In genomic region chr14:104805941-104806624, GRCh38 we compare ENCODE assay signal across 21 cellular contexts. TPM values are rescaled to one million over a fixed set of nuclear protein-coding genes. Genes with fewer than 3 reads are reported as not detected.
DNase-seq lines count a peak whose midpoint lies in the region; ATAC-seq, FAIRE-seq and TF ChIP-seq lines count a peak whose summit lies in the region.
"Had no signal": no experiment of that assay in that cellular context is flagged by ENCODE, and none has a peak within 500 bp of the region (broad histone marks: within the 10 kb centered on the region; RNA-seq: fewer than 3 reads in every experiment).

No MANE protein-coding gene starts in this region.

- H3K27me3 ChIP-seq in astrocyte (ENCODE audit: insufficient read depth, low read length) (no peaks in the 10 kb centered on the region), psoas muscle (ENCODE audit: insufficient read depth in 3 of 3, low read length in 2 of 3) (no peaks in the 10 kb centered on the region), tibial nerve (no peaks in the 10 kb centered on the region), suprapubic skin (no peaks in the 10 kb centered on the region)
- H3K27me3 ChIP-seq: pancreas had no signal

- H3K4me3 Mint-ChIP-seq in activated naive CD4-positive, alpha-beta T cell treated with anti-CD3 and anti-CD28 coated beads, Interleukin-2, amount 10 ng/mL, durations not matched to agents 7 days and 5 days, result no peak overlapping the region
- H3K4me3 Mint-ChIP-seq in activated naive CD4-positive, alpha-beta T cell treated with anti-CD3 and anti-CD28 coated beads for 36 hours, result no peak overlapping the region
- peak overlapping the region; percentile 47 for H3K4me3 Mint-ChIP-seq in astrocyte (ENCODE audit: unreplicated experiment)
- H3K4me3 Mint-ChIP-seq: activated CD4-positive, alpha-beta memory T cell treated with anti-CD3 and anti-CD28 coated beads for 36 hours; CD4-positive, alpha-beta memory T cell; HFFc6; memory B cell; T-helper 1 cell treated with Interleukin-12 subunit alpha and Interleukin-12 subunit beta and Interleukin-4 antibody, amounts not matched to agents 30 μg/mL and 1 μg/mL, for 36 hours had no signal

- no peak overlapping the region for H2AFZ ChIP-seq in astrocyte (ENCODE audit: low read depth, low read length)

- H3K79me2 ChIP-seq in astrocyte (ENCODE audit: insufficient read depth, low read length), result no peaks in the 10 kb centered on the region

- H3K9ac ChIP-seq in astrocyte (ENCODE audit: low read length), result no peak overlapping the region

- 83 to 89% (median 84%) methylated on average over 11 to 14 of the region's 14 CpGs for WGBS in psoas muscle, 3 donors
- 82 to 84% methylated on average over 13 to 14 of the region's 14 CpGs for WGBS in tibial nerve, 2 donors
- 79% methylated on average over 11 of the region's 14 CpGs for WGBS in suprapubic skin

- ATAC-seq in psoas muscle, result no peak
- ATAC-seq: esophagus mucosa had no signal

- H3K27me3 Mint-ChIP-seq in activated naive CD4-positive, alpha-beta T cell treated with anti-CD3 and anti-CD28 coated beads, Interleukin-2, amount 10 ng/mL, durations not matched to agents 7 days and 5 days, result peaks cover 7% of the 10 kb centered on the region
- H3K27me3 Mint-ChIP-seq in activated naive CD4-positive, alpha-beta T cell treated with anti-CD3 and anti-CD28 coated beads for 36 hours (ENCODE audit: low read depth), result no peaks in the 10 kb centered on the region
- H3K27me3 Mint-ChIP-seq in astrocyte (ENCODE audit: low read depth, unreplicated experiment), result no peaks in the 10 kb centered on the region
- H3K27me3 Mint-ChIP-seq: activated CD4-positive, alpha-beta memory T cell treated with anti-CD3 and anti-CD28 coated beads for 36 hours; CD4-positive, alpha-beta memory T cell; memory B cell had no signal

- peak overlapping the region; percentile 19 for H3K27ac Mint-ChIP-seq in activated naive CD4-positive, alpha-beta T cell treated with anti-CD3 and anti-CD28 coated beads, Interleukin-2, amount 10 ng/mL, durations not matched to agents 7 days and 5 days
- no peak overlapping the region for H3K27ac Mint-ChIP-seq in activated naive CD4-positive, alpha-beta T cell treated with anti-CD3 and anti-CD28 coated beads for 36 hours
- H3K27ac Mint-ChIP-seq in astrocyte (ENCODE audit: unreplicated experiment), result no peak overlapping the region
- H3K27ac Mint-ChIP-seq: activated CD4-positive, alpha-beta memory T cell treated with anti-CD3 and anti-CD28 coated beads for 36 hours; HFFc6; memory B cell; T-helper 1 cell treated with Interleukin-12 subunit alpha and Interleukin-12 subunit beta and Interleukin-4 antibody, amounts not matched to agents 30 μg/mL and 1 μg/mL, for 36 hours had no signal

- TF ChIP-seq EP300 in tibial nerve (IDR thresholded peaks at IDR 0.05), result no peak
- no peak for TF ChIP-seq EP300 in suprapubic skin (IDR thresholded peaks at IDR 0.05)

- H4K20me1 ChIP-seq in astrocyte (ENCODE audit: insufficient read depth, low read length), result peaks cover 32% of the 10 kb centered on the region

- CTCF ChIA-PET in activated naive CD4-positive, alpha-beta T cell treated with anti-CD3 and anti-CD28 coated beads, Interleukin-2, amount 10 ng/mL, durations not matched to agents 7 days and 5 days (lab: Charles Lee), result no interaction called here
- CTCF ChIA-PET in activated naive CD4-positive, alpha-beta T cell treated with anti-CD3 and anti-CD28 coated beads for 36 hours (lab: Charles Lee), result no interaction called here

- in situ Hi-C loops in GM13976 (cut with MboI; ENCODE audit: low sequenced_read_pairs, unreplicated experiment), result no loop called here

- no peaks in the 10 kb centered on the region for H3K9me3 Mint-ChIP-seq in activated naive CD4-positive, alpha-beta T cell treated with anti-CD3 and anti-CD28 coated beads, Interleukin-2, amount 10 ng/mL, durations not matched to agents 7 days and 5 days
- H3K9me3 Mint-ChIP-seq in activated naive CD4-positive, alpha-beta T cell treated with anti-CD3 and anti-CD28 coated beads for 36 hours, result no peaks in the 10 kb centered on the region
- no peaks in the 10 kb centered on the region for H3K9me3 Mint-ChIP-seq in astrocyte (ENCODE audit: unreplicated experiment)
- H3K9me3 Mint-ChIP-seq: activated CD4-positive, alpha-beta memory T cell treated with anti-CD3 and anti-CD28 coated beads for 36 hours; CD4-positive, alpha-beta memory T cell; HFFc6; memory B cell; T-helper 1 cell treated with Interleukin-12 subunit alpha and Interleukin-12 subunit beta and Interleukin-4 antibody, amounts not matched to agents 30 μg/mL and 1 μg/mL, for 36 hours had no signal

- H3K36me3 ChIP-seq in astrocyte (ENCODE audit: insufficient read depth, low read length) (no peaks in the 10 kb centered on the region), psoas muscle (ENCODE audit: insufficient read depth in 1 of 2, low read depth in 1 of 2) (no peaks in the 10 kb centered on the region), tibial nerve (peaks cover 0 to 5% (median 0%) of the 10 kb centered on the region in 3 donors), suprapubic skin (no peaks in the 10 kb centered on the region)
- H3K36me3 ChIP-seq: pancreas, thoracic aorta had no signal

- H3K27ac ChIP-seq in astrocyte (ENCODE audit: low read depth, low read length) (no peak overlapping the region), psoas muscle (peak overlapping the region; percentile 10), tibial nerve (peak overlapping the region in 2 of 4 donors; percentile 14 to 56), suprapubic skin (no peak overlapping the region)
- H3K27ac ChIP-seq: thoracic aorta had no signal

- no peak for TF ChIP-seq POLR2A in tibial nerve (IDR thresholded peaks at IDR 0.05)
- no peak for TF ChIP-seq POLR2A in suprapubic skin (IDR thresholded peaks at IDR 0.05)

- H3K9me3 ChIP-seq in astrocyte (ENCODE audit: insufficient read depth, low read depth, low read length), result no peaks in the 10 kb centered on the region
- H3K9me3 ChIP-seq in psoas muscle, result no peaks in the 10 kb centered on the region
- no peaks in the 10 kb centered on the region for H3K9me3 ChIP-seq in tibial nerve
- no peaks in the 10 kb centered on the region for H3K9me3 ChIP-seq in suprapubic skin
- H3K9me3 ChIP-seq: pancreas, thoracic aorta had no signal

- DNase-seq in activated naive CD4-positive, alpha-beta T cell treated with anti-CD3 and anti-CD28 coated beads, Interleukin-2, amount 10 ng/mL, durations not matched to agents 7 days and 5 days, result no peak
- no peak for DNase-seq in activated naive CD4-positive, alpha-beta T cell treated with anti-CD3 and anti-CD28 coated beads for 36 hours
- peak; percentile 13 for DNase-seq in Daoy (ENCODE audit: low read depth)
- no peak for DNase-seq in astrocyte (ENCODE audit: low read depth)
- DNase-seq in psoas muscle, result peak in 1 of 2 donors; percentile 47
- DNase-seq in tibial nerve (ENCODE audit: low spot score in 2 of 2), result no peak
- no peak for DNase-seq in GM13976 (ENCODE audit: low spot score)
- no peak for DNase-seq in suprapubic skin (ENCODE audit: low spot score in 2 of 2)
- DNase-seq: activated CD4-positive, alpha-beta memory T cell treated with anti-CD3 and anti-CD28 coated beads for 36 hours; activated CD4-positive, CD25-positive, alpha-beta regulatory T cell; activated gamma-delta T cell treated with Interleukin-2 at 50 U/mL for 16 hours; anterior cingulate cortex; effector CD8-positive, alpha-beta T cell; SIG-M5 had no signal

- intact Hi-C loops in activated naive CD4-positive, alpha-beta T cell treated with anti-CD3 and anti-CD28 coated beads for 36 hours (cut with micrococcal nuclease), result no loop called here
- intact Hi-C loops in psoas muscle (cut with DNase I), result no loop called here

- H3K4me3 ChIP-seq in astrocyte (ENCODE audit: insufficient read depth, low read depth, low read length) (no peak overlapping the region), psoas muscle (no peak overlapping the region), tibial nerve (no peak overlapping the region), suprapubic skin (no peak overlapping the region)
- H3K4me3 ChIP-seq: pancreas, thoracic aorta had no signal

- H3K4me1 ChIP-seq in astrocyte (ENCODE audit: insufficient read depth, low read length) (peaks cover 18% of the 10 kb centered on the region), psoas muscle (peaks cover 37% of the 10 kb centered on the region), tibial nerve (peaks cover 0 to 50% (median 6%) of the 10 kb centered on the region in 4 donors), suprapubic skin (peaks cover 17% of the 10 kb centered on the region)

- H3K4me2 ChIP-seq in astrocyte (ENCODE audit: low read length), result peak overlapping the region; percentile 32

- TF ChIP-seq CTCF in astrocyte (IDR thresholded peaks at IDR 0.05; ENCODE audit: insufficient read depth, low read depth, low read length) (no peak), psoas muscle (IDR thresholded peaks at IDR 0.05) (no peak), tibial nerve (IDR thresholded peaks at IDR 0.05) (no peak), GM13976 (IDR thresholded peaks at IDR 0.05; ENCODE audit: borderline replicate concordance, control extremely low read depth, extremely low read depth, insufficient read depth, missing control alignments) (no peak), suprapubic skin (IDR thresholded peaks at IDR 0.05) (no peak)

- no peak for FAIRE-seq in astrocyte (lab: Jason Lieb, UNC)
- FAIRE-seq: pancreas had no signal

- H3K4me1 Mint-ChIP-seq in activated naive CD4-positive, alpha-beta T cell treated with anti-CD3 and anti-CD28 coated beads, Interleukin-2, amount 10 ng/mL, durations not matched to agents 7 days and 5 days, result peaks cover 13% of the 10 kb centered on the region
- peaks cover 13% of the 10 kb centered on the region for H3K4me1 Mint-ChIP-seq in activated naive CD4-positive, alpha-beta T cell treated with anti-CD3 and anti-CD28 coated beads for 36 hours (ENCODE audit: low read depth)
- peaks cover 9% of the 10 kb centered on the region for H3K4me1 Mint-ChIP-seq in astrocyte (ENCODE audit: low read depth, unreplicated experiment)

- peaks cover 2% of the 10 kb centered on the region for H3K36me3 Mint-ChIP-seq in activated naive CD4-positive, alpha-beta T cell treated with anti-CD3 and anti-CD28 coated beads, Interleukin-2, amount 10 ng/mL, durations not matched to agents 7 days and 5 days
- H3K36me3 Mint-ChIP-seq in activated naive CD4-positive, alpha-beta T cell treated with anti-CD3 and anti-CD28 coated beads for 36 hours (ENCODE audit: low read depth), result peaks cover 2% of the 10 kb centered on the region
- peaks cover 4% of the 10 kb centered on the region for H3K36me3 Mint-ChIP-seq in astrocyte (ENCODE audit: low read depth, unreplicated experiment)
- H3K36me3 Mint-ChIP-seq: activated CD4-positive, alpha-beta memory T cell treated with anti-CD3 and anti-CD28 coated beads for 36 hours; memory B cell had no signal

RNA-seq across cellular contexts. Expression of gene ZBTB42, which starts 5.2 kb away (rescaled TPM):
- 1 to 10 TPM; 1.3 to 1.6 TPM for total RNA-seq in activated naive CD4-positive, alpha-beta T cell treated with anti-CD3 and anti-CD28 coated beads for 36 hours
- 2.4 and 2.9 TPM in 2 replicates for total RNA-seq in Daoy (2014; rRNA removed; shearing (Covaris generic))
- total RNA-seq in astrocyte (6.6 and 6.9 TPM in 2 replicates), psoas muscle (1 to 10 TPM; 4.2 to 7.4 (median 5.8) TPM), tibial nerve (10 to 100 TPM in 1 of 4 donors, 1 to 10 TPM in 3; 5.9 to 12.3 (median 6.7) TPM), suprapubic skin (1 to 10 TPM; 3.7 to 9.8 (median 7.8) TPM)
- 1 to 10 TPM; 4.7 to 6.6 (median 6.2) TPM for polyA plus RNA-seq in psoas muscle

RNA-seq across cellular contexts. Expression of gene AKT1, which starts 10.5 kb away (rescaled TPM):
- 100 to 1,000 TPM; 114 to 115 TPM for total RNA-seq in activated naive CD4-positive, alpha-beta T cell treated with anti-CD3 and anti-CD28 coated beads for 36 hours
- total RNA-seq in Daoy (2014; rRNA removed; shearing (Covaris generic)), result 125 and 141 TPM in 2 replicates
- 148 and 155 TPM in 2 replicates for total RNA-seq in astrocyte
- total RNA-seq in psoas muscle, result 10 to 100 TPM; 54.9 to 79.3 (median 60.0) TPM
- polyA plus RNA-seq in psoas muscle, result 100 to 1,000 TPM in 1 of 3 donors, 10 to 100 TPM in 2; 51.9 to 102 (median 62.0) TPM
- total RNA-seq in tibial nerve, result 100 to 1,000 TPM; 130 to 199 (median 144) TPM
- 10 to 100 TPM; 63.1 to 77.6 (median 70.4) TPM for total RNA-seq in suprapubic skin

RNA-seq across cellular contexts. Expression of gene SIVA1, which starts 53.1 kb away (rescaled TPM):
- total RNA-seq in activated naive CD4-positive, alpha-beta T cell treated with anti-CD3 and anti-CD28 coated beads for 36 hours, result 10 to 100 TPM; 86.1 to 92.7 TPM
- total RNA-seq in Daoy (2014; rRNA removed; shearing (Covaris generic)), result 525 and 582 TPM in 2 replicates
- total RNA-seq in astrocyte, result 46.4 and 51.0 TPM in 2 replicates
- total RNA-seq in psoas muscle, result 100 to 1,000 TPM in 1 of 4 donors, 10 to 100 TPM in 3; 55.8 to 105 (median 84.5) TPM
- 100 to 1,000 TPM; 147 to 233 (median 233) TPM for polyA plus RNA-seq in psoas muscle
- 100 to 1,000 TPM; 260 to 422 (median 378) TPM for total RNA-seq in tibial nerve
- total RNA-seq in suprapubic skin, result 100 to 1,000 TPM in 3 of 4 donors, 10 to 100 TPM in 1; 94.0 to 159 (median 142) TPM

RNA-seq across cellular contexts. Expression of gene CEP170B, which starts 59.0 kb away (rescaled TPM):
- 1 to 10 TPM; 3.3 TPM for total RNA-seq in activated naive CD4-positive, alpha-beta T cell treated with anti-CD3 and anti-CD28 coated beads for 36 hours
- total RNA-seq in Daoy (2014; rRNA removed; shearing (Covaris generic)), result 13.5 and 16.7 TPM in 2 replicates
- 50.3 and 55.4 TPM in 2 replicates for total RNA-seq in astrocyte
- 10 to 100 TPM in 1 of 4 donors, 1 to 10 TPM in 3; 6.3 to 15.7 (median 7.7) TPM for total RNA-seq in psoas muscle
- polyA plus RNA-seq in psoas muscle, result 1 to 10 TPM; 2.0 to 5.8 (median 3.3) TPM
- total RNA-seq in tibial nerve, result 10 to 100 TPM; 10.1 to 36.3 (median 13.0) TPM
- 10 to 100 TPM; 53.3 to 70.1 (median 60.4) TPM for total RNA-seq in suprapubic skin
